1 cellular context compared by ENCODE assay signal in the genomic region with DNA sequence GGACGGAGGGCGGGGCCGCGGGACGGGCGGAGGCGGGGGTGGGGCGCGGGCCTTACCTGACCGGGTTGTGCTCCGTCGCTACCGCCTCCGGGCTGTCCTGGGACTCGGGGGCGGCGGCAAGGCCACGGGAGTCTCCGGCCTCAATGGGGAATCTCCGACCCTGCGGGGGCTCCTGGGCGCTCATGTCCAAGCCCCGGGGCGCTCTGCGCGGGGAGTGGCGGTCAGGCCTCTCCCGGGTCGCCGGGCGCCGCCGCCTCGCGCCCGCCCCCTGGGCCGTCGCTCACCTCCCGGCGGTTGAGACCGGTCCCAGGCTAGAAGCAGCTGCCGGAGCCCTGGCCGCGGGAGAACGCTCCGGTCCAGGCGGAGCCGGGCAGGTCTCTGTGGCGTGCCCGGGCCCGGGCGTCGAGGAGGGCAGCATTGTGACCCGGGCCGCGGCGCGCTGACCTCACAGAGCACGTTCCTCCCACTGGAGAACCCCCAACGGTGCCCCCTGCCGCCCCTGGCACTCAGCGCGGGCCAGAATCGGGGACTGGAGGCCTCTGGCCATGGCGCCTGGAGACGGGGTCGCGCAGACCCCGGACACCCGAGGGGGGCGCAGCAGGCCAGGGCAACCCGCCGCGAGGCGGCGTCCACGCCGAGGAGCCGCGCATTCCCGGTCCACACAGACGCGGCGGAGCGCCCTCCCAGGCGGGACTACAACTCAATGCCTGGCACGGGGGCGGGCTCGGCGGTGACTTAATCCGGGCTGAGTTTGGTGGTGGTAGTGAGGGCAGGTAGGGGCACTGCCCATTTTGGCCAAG.
TF ChIP-seq lines count a peak whose summit lies in the region.

No MANE protein-coding gene starts in this region.

TF ChIP-seq in GM23338, 12 proteins besides CTCF, POLR2A, EP300 and RAD21:
- peak; percentile 23; the same call in 1 of the 2 replicates for TF ChIP-seq POLR2AphosphoS5 (IDR thresholded peaks at IDR 0.05; ENCODE audit: low read depth)
- no peak for TF ChIP-seq EZH2 (IDR thresholded peaks at IDR 0.05; ENCODE audit: low read depth, unreplicated experiment)
- no peak for TF ChIP-seq NANOG (IDR thresholded peaks at IDR 0.05; ENCODE audit: borderline replicate concordance)
- TF ChIP-seq, protein P1, sequence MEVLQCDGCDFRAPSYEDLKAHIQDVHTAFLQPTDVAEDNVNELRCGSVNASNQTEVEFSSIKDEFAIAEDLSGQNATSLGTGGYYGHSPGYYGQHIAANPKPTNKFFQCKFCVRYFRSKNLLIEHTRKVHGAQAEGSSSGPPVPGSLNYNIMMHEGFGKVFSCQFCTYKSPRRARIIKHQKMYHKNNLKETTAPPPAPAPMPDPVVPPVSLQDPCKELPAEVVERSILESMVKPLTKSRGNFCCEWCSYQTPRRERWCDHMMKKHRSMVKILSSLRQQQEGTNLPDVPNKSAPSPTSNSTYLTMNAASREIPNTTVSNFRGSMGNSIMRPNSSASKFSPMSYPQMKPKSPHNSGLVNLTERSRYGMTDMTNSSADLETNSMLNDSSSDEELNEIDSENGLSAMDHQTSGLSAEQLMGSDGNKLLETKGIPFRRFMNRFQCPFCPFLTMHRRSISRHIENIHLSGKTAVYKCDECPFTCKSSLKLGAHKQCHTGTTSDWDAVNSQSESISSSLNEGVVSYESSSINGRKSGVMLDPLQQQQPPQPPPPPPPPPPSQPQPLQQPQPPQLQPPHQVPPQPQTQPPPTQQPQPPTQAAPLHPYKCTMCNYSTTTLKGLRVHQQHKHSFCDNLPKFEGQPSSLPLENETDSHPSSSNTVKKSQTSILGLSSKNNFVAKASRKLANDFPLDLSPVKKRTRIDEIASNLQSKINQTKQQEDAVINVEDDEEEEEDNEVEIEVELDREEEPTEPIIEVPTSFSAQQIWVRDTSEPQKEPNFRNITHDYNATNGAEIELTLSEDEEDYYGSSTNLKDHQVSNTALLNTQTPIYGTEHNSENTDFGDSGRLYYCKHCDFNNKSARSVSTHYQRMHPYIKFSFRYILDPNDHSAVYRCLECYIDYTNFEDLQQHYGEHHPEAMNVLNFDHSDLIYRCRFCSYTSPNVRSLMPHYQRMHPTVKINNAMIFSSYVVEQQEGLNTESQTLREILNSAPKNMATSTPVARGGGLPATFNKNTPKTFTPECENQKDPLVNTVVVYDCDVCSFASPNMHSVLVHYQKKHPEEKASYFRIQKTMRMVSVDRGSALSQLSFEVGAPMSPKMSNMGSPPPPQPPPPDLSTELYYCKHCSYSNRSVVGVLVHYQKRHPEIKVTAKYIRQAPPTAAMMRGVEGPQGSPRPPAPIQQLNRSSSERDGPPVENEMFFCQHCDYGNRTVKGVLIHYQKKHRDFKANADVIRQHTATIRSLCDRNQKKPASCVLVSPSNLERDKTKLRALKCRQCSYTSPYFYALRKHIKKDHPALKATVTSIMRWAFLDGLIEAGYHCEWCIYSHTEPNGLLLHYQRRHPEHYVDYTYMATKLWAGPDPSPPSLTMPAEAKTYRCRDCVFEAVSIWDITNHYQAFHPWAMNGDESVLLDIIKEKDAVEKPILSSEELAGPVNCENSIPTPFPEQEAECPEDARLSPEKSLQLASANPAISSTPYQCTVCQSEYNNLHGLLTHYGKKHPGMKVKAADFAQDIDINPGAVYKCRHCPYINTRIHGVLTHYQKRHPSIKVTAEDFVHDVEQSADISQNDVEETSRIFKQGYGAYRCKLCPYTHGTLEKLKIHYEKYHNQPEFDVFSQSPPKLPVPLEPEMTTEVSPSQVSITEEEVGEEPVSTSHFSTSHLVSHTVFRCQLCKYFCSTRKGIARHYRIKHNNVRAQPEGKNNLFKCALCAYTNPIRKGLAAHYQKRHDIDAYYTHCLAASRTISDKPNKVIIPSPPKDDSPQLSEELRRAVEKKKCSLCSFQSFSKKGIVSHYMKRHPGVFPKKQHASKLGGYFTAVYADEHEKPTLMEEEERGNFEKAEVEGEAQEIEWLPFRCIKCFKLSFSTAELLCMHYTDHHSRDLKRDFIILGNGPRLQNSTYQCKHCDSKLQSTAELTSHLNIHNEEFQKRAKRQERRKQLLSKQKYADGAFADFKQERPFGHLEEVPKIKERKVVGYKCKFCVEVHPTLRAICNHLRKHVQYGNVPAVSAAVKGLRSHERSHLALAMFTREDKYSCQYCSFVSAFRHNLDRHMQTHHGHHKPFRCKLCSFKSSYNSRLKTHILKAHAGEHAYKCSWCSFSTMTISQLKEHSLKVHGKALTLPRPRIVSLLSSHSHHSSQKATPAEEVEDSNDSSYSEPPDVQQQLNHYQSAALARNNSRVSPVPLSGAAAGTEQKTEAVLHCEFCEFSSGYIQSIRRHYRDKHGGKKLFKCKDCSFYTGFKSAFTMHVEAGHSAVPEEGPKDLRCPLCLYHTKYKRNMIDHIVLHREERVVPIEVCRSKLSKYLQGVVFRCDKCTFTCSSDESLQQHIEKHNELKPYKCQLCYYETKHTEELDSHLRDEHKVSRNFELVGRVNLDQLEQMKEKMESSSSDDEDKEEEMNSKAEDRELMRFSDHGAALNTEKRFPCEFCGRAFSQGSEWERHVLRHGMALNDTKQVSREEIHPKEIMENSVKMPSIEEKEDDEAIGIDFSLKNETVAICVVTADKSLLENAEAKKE (CRISPR knock-in tag; IDR thresholded peaks at IDR 0.05): no peak
- no peak for TF ChIP-seq JUNB (IDR thresholded peaks at IDR 0.05; ENCODE audit: unreplicated experiment)
- TF ChIP-seq ZNF331 (CRISPR knock-in tag; IDR thresholded peaks at IDR 0.05; ENCODE audit: low read depth): no peak
- TF ChIP-seq, protein P2, sequence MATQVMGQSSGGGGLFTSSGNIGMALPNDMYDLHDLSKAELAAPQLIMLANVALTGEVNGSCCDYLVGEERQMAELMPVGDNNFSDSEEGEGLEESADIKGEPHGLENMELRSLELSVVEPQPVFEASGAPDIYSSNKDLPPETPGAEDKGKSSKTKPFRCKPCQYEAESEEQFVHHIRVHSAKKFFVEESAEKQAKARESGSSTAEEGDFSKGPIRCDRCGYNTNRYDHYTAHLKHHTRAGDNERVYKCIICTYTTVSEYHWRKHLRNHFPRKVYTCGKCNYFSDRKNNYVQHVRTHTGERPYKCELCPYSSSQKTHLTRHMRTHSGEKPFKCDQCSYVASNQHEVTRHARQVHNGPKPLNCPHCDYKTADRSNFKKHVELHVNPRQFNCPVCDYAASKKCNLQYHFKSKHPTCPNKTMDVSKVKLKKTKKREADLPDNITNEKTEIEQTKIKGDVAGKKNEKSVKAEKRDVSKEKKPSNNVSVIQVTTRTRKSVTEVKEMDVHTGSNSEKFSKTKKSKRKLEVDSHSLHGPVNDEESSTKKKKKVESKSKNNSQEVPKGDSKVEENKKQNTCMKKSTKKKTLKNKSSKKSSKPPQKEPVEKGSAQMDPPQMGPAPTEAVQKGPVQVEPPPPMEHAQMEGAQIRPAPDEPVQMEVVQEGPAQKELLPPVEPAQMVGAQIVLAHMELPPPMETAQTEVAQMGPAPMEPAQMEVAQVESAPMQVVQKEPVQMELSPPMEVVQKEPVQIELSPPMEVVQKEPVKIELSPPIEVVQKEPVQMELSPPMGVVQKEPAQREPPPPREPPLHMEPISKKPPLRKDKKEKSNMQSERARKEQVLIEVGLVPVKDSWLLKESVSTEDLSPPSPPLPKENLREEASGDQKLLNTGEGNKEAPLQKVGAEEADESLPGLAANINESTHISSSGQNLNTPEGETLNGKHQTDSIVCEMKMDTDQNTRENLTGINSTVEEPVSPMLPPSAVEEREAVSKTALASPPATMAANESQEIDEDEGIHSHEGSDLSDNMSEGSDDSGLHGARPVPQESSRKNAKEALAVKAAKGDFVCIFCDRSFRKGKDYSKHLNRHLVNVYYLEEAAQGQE (IDR thresholded peaks at IDR 0.05; ENCODE audit: unreplicated experiment): no peak
- no peak for TF ChIP-seq EZH2phosphoT487 (IDR thresholded peaks at IDR 0.05; ENCODE audit: unreplicated experiment)
- 0 out of 2 replicates have a peak, but pooled peaks have one; percentile 2 for TF ChIP-seq CREB1 (CRISPR knock-in tag; IDR thresholded peaks at IDR 0.05; ENCODE audit: low read depth)
TF ChIP-seq in GM23338: peak in this region for 2.
